Comparison of ENCODE assay signal across 9 cellular contexts in genomic region chr9:124776613-124776951, GRCh38. TPM values are rescaled to one million over a fixed set of nuclear protein-coding genes. Genes with fewer than 3 reads are reported as not detected.
A peak's percentile ranks its signal among the peaks of the same experiment; 100 is the strongest.
DNase-seq lines count a peak whose midpoint lies in the region; ATAC-seq and TF ChIP-seq lines count a peak whose summit lies in the region.
"Had no signal": no experiment of that assay in that cellular context is flagged by ENCODE, and none has a peak within 500 bp of the region (broad histone marks: within the 10 kb centered on the region; RNA-seq: fewer than 3 reads in every experiment).

No MANE protein-coding gene starts in this region.

- H3K27me3 ChIP-seq in RWPE2 (ENCODE audit: insufficient read depth, poor library complexity, severe bottlenecking) (no peaks in the 10 kb centered on the region), prostate gland (replicated peaks; ENCODE audit: insufficient read depth) (peaks cover 2% of the 10 kb centered on the region)

- intact Hi-C loops in prostate gland (cut with DNase I) = loop anchor here (10.0 kb wide), 1 partner anchor 368 kb away; the partner anchor contains the start of gene SCAI

- no peak for TF ChIP-seq POLR2A in prostate gland (IDR thresholded peaks at IDR 0.05)

- H3K4me3 ChIP-seq in RWPE2 (ENCODE audit: severe bottlenecking) (peak overlapping the region; percentile 41), fibroblast of pulmonary artery (replicated peaks; ENCODE audit: low read depth, low read length) (peak overlapping the region; percentile 34), prostate gland (peak overlapping the region; percentile 34 to 46)

- WGBS in prostate gland = 10% methylated on average over 12 of the region's 12 CpGs

- peaks cover 15% of the 10 kb centered on the region; the same call in 1 of the 2 replicates for H3K4me1 ChIP-seq in ES-I3 (ENCODE audit: insufficient read depth, low read length)
- peaks cover 9% of the 10 kb centered on the region for H3K4me1 ChIP-seq in RWPE2 (ENCODE audit: insufficient read depth, poor library complexity, severe bottlenecking)
- no peaks in the 10 kb centered on the region for H3K4me1 ChIP-seq in prostate gland (replicated peaks)

- no peak for TF ChIP-seq CTCF in RWPE2 (IDR thresholded peaks at IDR 0.05; ENCODE audit: poor library complexity, severe bottlenecking)
- no peak for TF ChIP-seq CTCF in fibroblast of pulmonary artery (IDR thresholded peaks at IDR 0.05; ENCODE audit: low read length, missing control alignments)
- no peak for TF ChIP-seq CTCF in prostate gland (IDR thresholded peaks at IDR 0.05)

- DNase-seq in RWPE2 (ENCODE audit: low spot score) = no peak
- no peak for DNase-seq in fibroblast of pulmonary artery (ENCODE audit: low read depth)
- no peak for DNase-seq in prostate gland (ENCODE audit: low spot score)
- DNase-seq in middle frontal gyrus (ENCODE audit: extremely low spot score, low spot score) = no peak
- no peak for DNase-seq in medulla oblongata (ENCODE audit: extremely low spot score)
- DNase-seq in cerebellum (ENCODE audit: low spot score) = no peak
- DNase-seq: NCI-H510A had no signal

- H3K9me3 ChIP-seq in ES-I3 (ENCODE audit: control insufficient read depth, insufficient read depth, low read length) = no peaks in the 10 kb centered on the region
- no peaks in the 10 kb centered on the region for H3K9me3 ChIP-seq in RWPE2 (ENCODE audit: severe bottlenecking)
- no peaks in the 10 kb centered on the region for H3K9me3 ChIP-seq in prostate gland

- H3K27ac ChIP-seq in RWPE2 (ENCODE audit: poor library complexity, severe bottlenecking) (no peak overlapping the region), prostate gland (no peak overlapping the region)

- no peaks in the 10 kb centered on the region for H3K36me3 ChIP-seq in ES-I3 (ENCODE audit: insufficient read depth, low read length)
- H3K36me3 ChIP-seq in RWPE2 (ENCODE audit: low read depth) = no peaks in the 10 kb centered on the region
- no peaks in the 10 kb centered on the region for H3K36me3 ChIP-seq in prostate gland

- ATAC-seq in RWPE2 (ENCODE audit: low read depth) (no peak), HG03095 (IDR thresholded peaks at IDR 0.05; ENCODE audit: unreplicated experiment) (no peak)

- H3K9ac ChIP-seq in ES-I3 (ENCODE audit: low read depth, low read length) = peak overlapping the region; percentile 68; the same call in 1 of the 2 replicates

RNA-seq across cellular contexts. Expression of gene OLFML2A, which starts 0.4 kb away (rescaled TPM):
- total RNA-seq in prostate gland (10 to 100 TPM; 16.7 to 18.5 TPM), cerebellum (5.4 TPM)

RNA-seq across cellular contexts. Expression of gene NR6A1, which starts 5.5 kb away (rescaled TPM):
- 10 to 100 TPM in 1 of 2 donors, 1 to 10 TPM in 1; 1.3 to 53.7 TPM for total RNA-seq in prostate gland
- 2.9 TPM for total RNA-seq in cerebellum
